1 cellular context compared by ENCODE assay signal in genomic region chr15:66482539-66482938, GRCh38.
TF ChIP-seq lines count a peak whose summit lies in the region.

No MANE protein-coding gene starts in this region.

TF ChIP-seq in liver, 16 proteins besides CTCF, POLR2A, EP300 and RAD21 (continued from another document):
- TF ChIP-seq REST (IDR thresholded peaks at IDR 0.05) (no peak), RXRA (IDR thresholded peaks at IDR 0.05) (no peak), NR2F2 (IDR thresholded peaks at IDR 0.05) (no peak), FOXA1 (IDR thresholded peaks at IDR 0.05) (no peak)
- TF ChIP-seq, protein P1, sequence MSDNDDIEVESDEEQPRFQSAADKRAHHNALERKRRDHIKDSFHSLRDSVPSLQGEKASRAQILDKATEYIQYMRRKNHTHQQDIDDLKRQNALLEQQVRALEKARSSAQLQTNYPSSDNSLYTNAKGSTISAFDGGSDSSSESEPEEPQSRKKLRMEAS (IDR thresholded peaks at IDR 0.05): no peak
TF ChIP-seq in liver: peak in this region for 0.
